In the genomic region with DNA sequence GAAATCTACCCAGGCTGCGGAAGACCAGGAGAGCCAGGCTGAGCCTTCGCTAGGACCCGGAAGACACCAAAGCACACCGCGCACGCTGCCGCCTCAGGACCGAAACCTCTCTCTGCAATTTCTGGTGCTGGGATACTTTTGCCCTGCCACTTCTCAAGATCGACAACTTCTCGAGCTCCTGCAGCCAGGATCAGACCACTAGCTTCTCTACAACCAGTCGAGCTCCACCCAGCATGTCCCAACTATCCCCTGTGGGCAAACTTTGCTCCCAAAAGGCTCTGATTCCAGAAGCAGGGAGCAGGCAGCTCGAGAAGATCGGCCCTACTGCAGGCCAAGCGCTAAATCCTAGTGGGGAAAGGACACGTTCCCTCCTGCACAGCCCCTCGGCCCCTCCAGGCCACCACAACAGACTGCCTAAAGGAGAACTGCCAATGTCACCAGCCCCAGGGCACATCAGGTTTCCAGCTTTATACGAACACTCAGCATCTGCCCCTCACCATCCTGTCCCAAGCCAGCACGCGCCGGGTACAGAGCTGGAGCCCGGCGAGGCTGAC, we compare ENCODE assay signal across 8 cellular contexts. TPM values are rescaled to one million over a fixed set of nuclear protein-coding genes. Genes with fewer than 3 reads are reported as not detected.
DNase-seq lines count a peak whose midpoint lies in the region; ATAC-seq, FAIRE-seq and TF ChIP-seq lines count a peak whose summit lies in the region.

No MANE protein-coding gene starts in this region.

- peak overlapping the region; percentile 100 for H3K4me3 ChIP-seq in epithelial cell of esophagus (ENCODE audit: low read length)
- H3K4me3 ChIP-seq in mucosa of rectum (ENCODE audit: low read length in 2 of 2): peak overlapping the region; percentile 97 to 100

- peak overlapping the region; percentile 97 to 100 for H3K27ac Mint-ChIP-seq in stimulated activated naive CD8-positive, alpha-beta T cell treated with anti-CD3 and anti-CD28 coated beads, Interleukin-15, amount 100 ng/mL, for 72 hours

- no peaks in the 10 kb centered on the region for H3K9me3 Mint-ChIP-seq in stimulated activated naive CD8-positive, alpha-beta T cell treated with anti-CD3 and anti-CD28 coated beads, Interleukin-15, amount 100 ng/mL, for 72 hours

- FAIRE-seq in GM18507 (lab: Jason Lieb, UNC): peak; percentile 80

- H3K9me3 ChIP-seq in mucosa of rectum (ENCODE audit: control insufficient read depth in 2 of 2, low read length in 2 of 2): no peaks in the 10 kb centered on the region

- H3K27me3 ChIP-seq in mucosa of rectum (ENCODE audit: control insufficient read depth in 2 of 2, insufficient read depth in 2 of 2, low read length in 2 of 2): no peaks in the 10 kb centered on the region

- H3K9ac ChIP-seq in mucosa of rectum (ENCODE audit: low read depth in 1 of 2, low read length in 2 of 2): peak overlapping the region; percentile 95 to 96

- TF ChIP-seq CTCF in epithelial cell of esophagus (IDR thresholded peaks at IDR 0.05; ENCODE audit: insufficient read depth, low read depth, low read length, missing control alignments): no peak

- peak overlapping the region; percentile 90 to 94 for H3K27ac ChIP-seq in mucosa of rectum (ENCODE audit: low read depth in 2 of 2, low read length in 2 of 2)

- H3K4me1 ChIP-seq in mucosa of rectum (ENCODE audit: control insufficient read depth in 2 of 2, insufficient read depth in 2 of 2, low read length in 2 of 2): peaks cover 14 to 26% of the 10 kb centered on the region in 2 donors

- H3K4me1 Mint-ChIP-seq in stimulated activated naive CD8-positive, alpha-beta T cell treated with anti-CD3 and anti-CD28 coated beads, Interleukin-15, amount 100 ng/mL, for 72 hours: peaks cover 52% of the 10 kb centered on the region

- peak; percentile 27 for ATAC-seq in stimulated activated naive CD8-positive, alpha-beta T cell treated with anti-CD3 and anti-CD28 coated beads, Interleukin-15, amount 100 ng/mL, for 72 hours

- H3K4me3 Mint-ChIP-seq in stimulated activated naive CD8-positive, alpha-beta T cell treated with anti-CD3 and anti-CD28 coated beads, Interleukin-15, amount 100 ng/mL, for 72 hours: peak overlapping the region; percentile 95 to 96

- H3K27me3 Mint-ChIP-seq in stimulated activated naive CD8-positive, alpha-beta T cell treated with anti-CD3 and anti-CD28 coated beads, Interleukin-15, amount 100 ng/mL, for 72 hours: no peaks in the 10 kb centered on the region

- peaks cover 0 to 10% of the 10 kb centered on the region in 2 donors for H3K36me3 ChIP-seq in mucosa of rectum (ENCODE audit: control insufficient read depth in 2 of 2, insufficient read depth in 2 of 2, low read length in 2 of 2)

- peak; percentile 37 for DNase-seq in A172 (ENCODE audit: low spot score)
- DNase-seq in GM18507 (ENCODE audit: extremely low spot score, insufficient read length, low read depth): peak; percentile 38
- peak; percentile 10 for DNase-seq in NCI-H510A (lab: John Stamatoyannopoulos, UW)
- DNase-seq in activated CD8-positive, alpha-beta memory T cell treated with anti-CD3 and anti-CD28 coated beads, Interleukin-2, amount 50 U/mL, for 4 hours: peak; percentile 35
- DNase-seq in epithelial cell of esophagus (ENCODE audit: low read depth): peak; percentile 57
- DNase-seq in stimulated activated naive CD8-positive, alpha-beta T cell treated with anti-CD3 and anti-CD28 coated beads, Interleukin-15, amount 100 ng/mL, for 72 hours: peak; percentile 40 to 63
- DNase-seq in OCI-M2 (lab: John Stamatoyannopoulos, UW; ENCODE audit: unreplicated experiment): no peak

RNA-seq across cellular contexts. Expression of gene AKAP8, which starts 1.0 kb away (rescaled TPM):
- 14.1 and 17.5 TPM in 2 replicates for total RNA-seq in A172 (2014; rRNA removed; shearing (Covaris generic))

RNA-seq across cellular contexts. Expression of gene AKAP8L, which starts 40.2 kb away (rescaled TPM):
- 53.2 and 56.4 TPM in 2 replicates for total RNA-seq in A172 (2014; rRNA removed; shearing (Covaris generic))

RNA-seq across cellular contexts. Expression of gene BRD4, which starts 46.3 kb away (rescaled TPM):
- total RNA-seq in A172 (2014; rRNA removed; shearing (Covaris generic)): 7.1 and 19.1 TPM in 2 replicates
